Comparison of ENCODE assay signal across 10 cellular contexts in the genomic region with DNA sequence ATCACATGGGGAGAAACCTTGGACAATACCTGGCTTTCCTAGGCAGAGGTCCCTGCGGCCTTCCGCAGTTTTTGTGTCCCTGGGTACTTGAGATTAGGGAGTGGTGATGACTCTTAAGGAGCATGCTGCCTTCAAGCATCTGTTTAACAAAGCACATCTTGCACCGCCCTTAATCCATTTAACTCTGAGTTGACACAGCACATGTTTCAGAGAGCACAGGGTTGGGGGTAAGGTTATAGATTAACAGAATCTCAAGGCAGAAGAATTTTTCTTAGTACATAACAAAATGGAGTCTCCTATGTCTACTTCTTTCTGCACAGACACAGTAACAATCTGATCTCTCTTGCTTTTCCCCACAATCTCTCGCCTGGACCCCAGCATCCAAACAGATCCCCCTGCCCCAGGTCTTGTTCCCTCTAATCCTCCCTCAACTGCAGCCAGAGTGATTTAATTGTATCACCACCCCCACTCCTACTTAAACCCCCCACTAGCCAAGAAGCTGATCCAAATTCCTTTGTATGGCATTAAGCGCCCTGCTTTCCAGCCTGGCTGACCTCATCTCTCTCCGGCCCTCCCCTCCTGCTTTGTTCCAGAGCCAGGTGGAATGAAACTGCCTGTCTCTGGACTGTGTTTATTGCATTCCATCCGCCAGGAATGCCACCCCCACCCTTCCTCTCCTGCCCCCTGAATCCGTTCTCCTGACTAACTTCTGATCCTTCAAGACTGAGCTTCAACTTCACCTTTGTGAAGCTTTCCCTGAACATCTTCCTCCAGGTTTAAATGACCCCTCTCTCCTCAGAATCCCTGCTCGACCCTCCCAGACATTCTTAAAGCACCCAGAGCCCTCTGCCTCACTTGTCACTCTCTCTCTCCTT. TPM values are rescaled to one million over a fixed set of nuclear protein-coding genes. Genes with fewer than 3 reads are reported as not detected.
A peak's percentile ranks its signal among the peaks of the same experiment; 100 is the strongest.
DNase-seq lines count a peak whose midpoint lies in the region; ATAC-seq and TF ChIP-seq lines count a peak whose summit lies in the region.
"Not testable (repeated sequence)": the region's sequence is repeated elsewhere in the genome, so short reads cannot be mapped to it uniquely, and the experiment has no call there.
"Had no signal": no experiment of that assay in that cellular context is flagged by ENCODE, and none has a peak within 500 bp of the region (broad histone marks: within the 10 kb centered on the region; RNA-seq: fewer than 3 reads in every experiment).

No MANE protein-coding gene starts in this region.

- CTCF ChIA-PET in Calu3 (lab: Charles Lee) (interaction anchor here (0.6 to 3.9 kb wide), 14 partner anchors 12 to 1200 kb away, joined by 3 to 85 read pairs (median 4); a partner anchor contains a TSS), Panc1 (lab: Charles Lee) (interaction anchor here (0.6 kb wide), 1 partner anchor 15 kb away, joined by 3 read pairs; a partner anchor contains a TSS)

- H3K79me1 ChIP-seq in neuronal stem cell (ENCODE audit: low read depth, low read length), result not testable (repeated sequence)

- H2AK5ac ChIP-seq in neuronal stem cell (ENCODE audit: low read depth, low read length), result peak overlapping the region; percentile 94

- not testable (repeated sequence) for H3K27me3 Mint-ChIP-seq in Calu3 (ENCODE audit: unreplicated experiment)

- H4K8ac ChIP-seq in neuronal stem cell (ENCODE audit: low read depth, low read length), result not testable (repeated sequence)

- no CpG with 5 or more reads among the region's 9 CpGs for WGBS in neuronal stem cell (ENCODE audit: extremely low coverage in 2 of 2, insufficient read length in 2 of 2, insufficient replicate concordance in 1 of 2), 2 donors

- H3K27ac Mint-ChIP-seq in Calu3 (ENCODE audit: unreplicated experiment), result peak overlapping the region; percentile 70

- not testable (repeated sequence) for H3K9ac ChIP-seq in neuronal stem cell (ENCODE audit: low read depth, low read length, poor library complexity)

- DNase-seq in Calu3, result peak; percentile 81
- peak; percentile 66 for DNase-seq in HT1080 (ENCODE audit: low read depth)
- not testable (repeated sequence) for DNase-seq in Panc1 (ENCODE audit: low read depth, low spot score); upper lobe of right lung
- DNase-seq in breast epithelium (ENCODE audit: low spot score in 2 of 2), result peak in 1 of 2 donors; percentile 88
- peak in 1 of 2 donors; percentile 78 for DNase-seq in foreskin keratinocyte
- DNase-seq in neuronal stem cell (ENCODE audit: low spot score), result peak; percentile 83

- TF ChIP-seq POLR2A in breast epithelium (IDR thresholded peaks at IDR 0.05), result not testable (repeated sequence)

- intact Hi-C loops in Calu3 (cut with micrococcal nuclease; ENCODE audit: unreplicated experiment); breast epithelium (cut with DNase I; ENCODE audit: low total_unique reads); upper lobe of right lung (cut with DNase I): not testable (repeated sequence)
- intact Hi-C loops in Panc1 (cut with micrococcal nuclease; ENCODE audit: unreplicated experiment), result loop anchor here (10.0 kb wide), 1 partner anchor 48 kb away; no protein-coding TSS in a partner anchor

- POLR2A ChIA-PET in Panc1 (lab: Charles Lee), result interaction anchor here (0.6 kb wide), 1 partner anchor 35 kb away, joined by 7 read pairs; no protein-coding TSS in a partner anchor

- peak overlapping the region; percentile 89 for H3K18ac ChIP-seq in neuronal stem cell (ENCODE audit: low read length)

- ATAC-seq in Panc1, result peak; percentile 72
- ATAC-seq in foreskin keratinocyte, result peak; percentile 18
- peak; percentile 81 for ATAC-seq in upper lobe of right lung

- peak overlapping the region; percentile 57 for H2BK5ac ChIP-seq in neuronal stem cell (ENCODE audit: low read length)

- in situ Hi-C loops in Panc1 (cut with HindIII; ENCODE audit: low pct_unique_long_range_greater_than_20kb, low sequenced_read_pairs), result not testable (repeated sequence)

- not testable (repeated sequence) for H3K14ac ChIP-seq in neuronal stem cell (ENCODE audit: low read length)

- H3K27ac ChIP-seq in Panc1 (ENCODE audit: low read length) (peak overlapping the region; percentile 51; the same call in 1 of the 2 replicates), breast epithelium (peak overlapping the region; percentile 93 to 94), layer of hippocampus (ENCODE audit: low read depth, low read length) (peak overlapping the region; percentile 56), neuronal stem cell (replicated peaks; ENCODE audit: low read length) (peak overlapping the region; percentile 95), upper lobe of right lung (peak overlapping the region; percentile 79)
- not testable (repeated sequence) for H3K27ac ChIP-seq in foreskin keratinocyte

- not testable (repeated sequence) for H2BK15ac ChIP-seq in neuronal stem cell (ENCODE audit: low read length)

- peak overlapping the region; percentile 56 for H3K4me3 Mint-ChIP-seq in Calu3 (ENCODE audit: low read depth, unreplicated experiment)

- H3K9me3 ChIP-seq in Panc1 (ENCODE audit: control insufficient read depth, insufficient read depth, low read depth, low read length); breast epithelium; neuronal stem cell (replicated peaks in 1 of 2; ENCODE audit: control insufficient read depth in 2 of 2, insufficient read depth in 1 of 2, low read depth in 1 of 2, low read length in 2 of 2); upper lobe of right lung: not testable (repeated sequence)

- H3K4me2 ChIP-seq in neuronal stem cell (ENCODE audit: insufficient read depth, low read length, poor library complexity, severe bottlenecking), result peak overlapping the region; percentile 41

- H4K91ac ChIP-seq in neuronal stem cell (ENCODE audit: low read depth, low read length, poor library complexity), result peak overlapping the region; percentile 62

- not testable (repeated sequence) for H3K9me3 Mint-ChIP-seq in Calu3 (ENCODE audit: low read depth, unreplicated experiment)

- BruUV-seq in Calu3 (replicated peaks; lab: Mats Ljungman, UMichigan); Panc1 (replicated peaks; lab: Mats Ljungman, UMichigan): not testable (repeated sequence)

- not testable (repeated sequence) for H3K36me3 ChIP-seq in Panc1 (ENCODE audit: control insufficient read depth, insufficient read depth, low read length); breast epithelium; neuronal stem cell (replicated peaks in 1 of 2; ENCODE audit: control insufficient read depth in 2 of 2, insufficient read depth in 2 of 2, low read length in 2 of 2)
- peaks cover 22% of the 10 kb centered on the region for H3K36me3 ChIP-seq in upper lobe of right lung

- not testable (repeated sequence) for H3K4ac ChIP-seq in neuronal stem cell (ENCODE audit: low read length)

- H3K4me1 ChIP-seq in Panc1 (ENCODE audit: control insufficient read depth, insufficient read depth, low read length); breast epithelium; foreskin keratinocyte; upper lobe of right lung: not testable (repeated sequence)
- peaks cover 7 to 39% of the 10 kb centered on the region in 2 donors for H3K4me1 ChIP-seq in neuronal stem cell (ENCODE audit: control insufficient read depth in 2 of 2, insufficient read depth in 1 of 2, low read depth in 1 of 2, low read length in 2 of 2)

- H2AFZ ChIP-seq in neuronal stem cell (ENCODE audit: low read length), result peak overlapping the region; percentile 71

- H2BK120ac ChIP-seq in neuronal stem cell (ENCODE audit: low read depth, low read length), result peak overlapping the region; percentile 70

- peaks cover 20% of the 10 kb centered on the region for H3K36me3 Mint-ChIP-seq in Calu3 (ENCODE audit: insufficient read depth, unreplicated experiment)

- not testable (repeated sequence) for H3K23ac ChIP-seq in neuronal stem cell (ENCODE audit: low read depth, low read length, poor library complexity)

- TF ChIP-seq CTCF in Calu3 (IDR thresholded peaks at IDR 0.05; ENCODE audit: unreplicated experiment); Panc1 (IDR thresholded peaks at IDR 0.05); foreskin keratinocyte (conservative IDR thresholded peaks at IDR 0.05); upper lobe of right lung (IDR thresholded peaks at IDR 0.05): not testable (repeated sequence)
- TF ChIP-seq CTCF in breast epithelium (IDR thresholded peaks at IDR 0.05), result peak in 1 of 3 donors; percentile 30

- H3K4me1 Mint-ChIP-seq in Calu3 (ENCODE audit: low read depth, unreplicated experiment), result peaks cover 38% of the 10 kb centered on the region

- not testable (repeated sequence) for H2BK12ac ChIP-seq in neuronal stem cell (ENCODE audit: low read length)

- H3K27me3 ChIP-seq in Panc1 (ENCODE audit: control insufficient read depth, insufficient read depth, low read length); breast epithelium; foreskin keratinocyte; layer of hippocampus (ENCODE audit: control insufficient read depth, insufficient read depth, low read length); neuronal stem cell (ENCODE audit: control insufficient read depth in 3 of 3, insufficient read depth in 3 of 3, low read depth in 1 of 3, low read length in 3 of 3); upper lobe of right lung: not testable (repeated sequence)

- not testable (repeated sequence) for H3K4me3 ChIP-seq in Panc1 (ENCODE audit: low read depth in 2 of 2, low read length in 2 of 2); neuronal stem cell (ENCODE audit: low read length in 2 of 2)
- H3K4me3 ChIP-seq in breast epithelium, result peak overlapping the region in 2 of 3 donors; percentile 13 to 31
- peak overlapping the region; percentile 29 for H3K4me3 ChIP-seq in upper lobe of right lung

RNA-seq across cellular contexts. Expression of a gene that starts 15.0 kb away (rescaled TPM):
- total RNA-seq in Calu3 (2022), result 86.8 and 95.4 TPM in 2 replicates
- total RNA-seq in HT1080 (2014; rRNA removed; shearing (Covaris generic)), result 26.4 and 38.1 TPM in 2 replicates
- polyA plus RNA-seq in HT1080 (2015; cell fraction: cytosol; rRNA removed), result 48.7 and 61.6 TPM in 2 replicates
- 43.3 and 52.6 TPM in 2 replicates for polyA plus RNA-seq in HT1080 (2015; cell fraction: nucleus; rRNA removed)
- total RNA-seq in Panc1 (2021; ENCODE audit: unreplicated experiment), result 83.8 TPM
- 178 TPM for polyA plus RNA-seq in Panc1 (2012; ENCODE audit: insufficient read length)
- 10 to 100 TPM; 17.4 to 34.1 (median 32.9) TPM for total RNA-seq in breast epithelium
- 31.6 and 48.2 TPM in 2 replicates for total RNA-seq in foreskin keratinocyte
- 85.2 and 112 TPM in 2 replicates for polyA plus RNA-seq in foreskin keratinocyte
- polyA plus RNA-seq in neuronal stem cell (2013, experiment 1 of 2), result 33.2 TPM
- polyA plus RNA-seq in neuronal stem cell (2013, experiment 2 of 2), result 34.0 TPM
- 85.2 TPM for total RNA-seq in upper lobe of right lung

RNA-seq across cellular contexts. Expression of a gene that starts 21.6 kb away (rescaled TPM):
- total RNA-seq in Calu3 (2022) (271 and 317 TPM in 2 replicates), Panc1 (2021; ENCODE audit: unreplicated experiment) (258 TPM), breast epithelium (10 to 100 TPM; 81.9 to 98.6 (median 88.0) TPM), foreskin keratinocyte (388 and 438 TPM in 2 replicates), upper lobe of right lung (78.8 TPM)
- 516 and 620 TPM in 2 replicates for total RNA-seq in HT1080 (2014; rRNA removed; shearing (Covaris generic))
- 246 and 320 TPM in 2 replicates for polyA plus RNA-seq in HT1080 (2015; cell fraction: cytosol; rRNA removed)
- polyA plus RNA-seq in HT1080 (2015; cell fraction: nucleus; rRNA removed), result 273 and 299 TPM in 2 replicates
- 285 TPM for polyA plus RNA-seq in Panc1 (2012; ENCODE audit: insufficient read length)
- 487 and 547 TPM in 2 replicates for polyA plus RNA-seq in foreskin keratinocyte
- 62.1 TPM for polyA plus RNA-seq in neuronal stem cell (2013, experiment 1 of 2)
- 63.4 TPM for polyA plus RNA-seq in neuronal stem cell (2013, experiment 2 of 2)

RNA-seq across cellular contexts. Expression of a gene that starts 29.3 kb away (rescaled TPM):
- total RNA-seq in Calu3 (2022) (0.12 TPM in 1 of 2 replicates, not detected in the other), Panc1 (2021; ENCODE audit: unreplicated experiment) (not detected), breast epithelium (under 1 TPM in 1 of 3 donors, not detected in 2; 0.15 TPM), foreskin keratinocyte (2.6 and 3.0 TPM in 2 replicates), upper lobe of right lung (not detected)
- total RNA-seq in HT1080 (2014; rRNA removed; shearing (Covaris generic)), result not detected in 2 replicates
- 0.02 TPM in 1 of 2 replicates, not detected in the other for polyA plus RNA-seq in HT1080 (2015; cell fraction: cytosol; rRNA removed)
- 0.05 TPM in 1 of 2 replicates, not detected in the other for polyA plus RNA-seq in HT1080 (2015; cell fraction: nucleus; rRNA removed)
- polyA plus RNA-seq in Panc1 (2012; ENCODE audit: insufficient read length), result not detected
- polyA plus RNA-seq in foreskin keratinocyte, result 2.3 and 3.1 TPM in 2 replicates
- polyA plus RNA-seq in neuronal stem cell (2013, experiment 1 of 2), result not detected
- not detected for polyA plus RNA-seq in neuronal stem cell (2013, experiment 2 of 2)
- total RNA-seq: CD4-positive, alpha-beta T cell; mononuclear cell had no signal

RNA-seq across cellular contexts. Expression of a gene that starts 36.5 kb away (rescaled TPM):
- total RNA-seq in Calu3 (2022) (5.8 and 8.2 TPM in 2 replicates), Panc1 (2021; ENCODE audit: unreplicated experiment) (7.1 TPM), breast epithelium (1 to 10 TPM in 1 of 3 donors, under 1 TPM in 2; 0.80 to 2.5 (median 0.98) TPM), foreskin keratinocyte (0.03 and 0.04 TPM in 2 replicates), upper lobe of right lung (13.0 TPM)
- 0.23 and 0.30 TPM in 2 replicates for total RNA-seq in HT1080 (2014; rRNA removed; shearing (Covaris generic))
- polyA plus RNA-seq in HT1080 (2015; cell fraction: cytosol; rRNA removed), result 0.97 and 1.1 TPM in 2 replicates
- polyA plus RNA-seq in HT1080 (2015; cell fraction: nucleus; rRNA removed), result 0.53 and 0.55 TPM in 2 replicates
- polyA plus RNA-seq in Panc1 (2012; ENCODE audit: insufficient read length), result 5.6 TPM
- polyA plus RNA-seq in foreskin keratinocyte, result 0.03 TPM in 2 replicates
- polyA plus RNA-seq in neuronal stem cell (2013, experiment 1 of 2), result 0.43 TPM
- polyA plus RNA-seq in neuronal stem cell (2013, experiment 2 of 2), result 0.42 TPM
- total RNA-seq: CD4-positive, alpha-beta T cell; mononuclear cell had no signal

Comparison
In these comparisons a context has a peak if more than half of its experiments do, and no peak if none do; other contexts are left out.
1. ATAC-seq: peak in every context shown above with its lines; median percentile 81 in upper lobe of right lung; 72 in Panc1; 18 in foreskin keratinocyte.